Comparison of ENCODE assay signal across 18 cellular contexts in the genomic region with DNA sequence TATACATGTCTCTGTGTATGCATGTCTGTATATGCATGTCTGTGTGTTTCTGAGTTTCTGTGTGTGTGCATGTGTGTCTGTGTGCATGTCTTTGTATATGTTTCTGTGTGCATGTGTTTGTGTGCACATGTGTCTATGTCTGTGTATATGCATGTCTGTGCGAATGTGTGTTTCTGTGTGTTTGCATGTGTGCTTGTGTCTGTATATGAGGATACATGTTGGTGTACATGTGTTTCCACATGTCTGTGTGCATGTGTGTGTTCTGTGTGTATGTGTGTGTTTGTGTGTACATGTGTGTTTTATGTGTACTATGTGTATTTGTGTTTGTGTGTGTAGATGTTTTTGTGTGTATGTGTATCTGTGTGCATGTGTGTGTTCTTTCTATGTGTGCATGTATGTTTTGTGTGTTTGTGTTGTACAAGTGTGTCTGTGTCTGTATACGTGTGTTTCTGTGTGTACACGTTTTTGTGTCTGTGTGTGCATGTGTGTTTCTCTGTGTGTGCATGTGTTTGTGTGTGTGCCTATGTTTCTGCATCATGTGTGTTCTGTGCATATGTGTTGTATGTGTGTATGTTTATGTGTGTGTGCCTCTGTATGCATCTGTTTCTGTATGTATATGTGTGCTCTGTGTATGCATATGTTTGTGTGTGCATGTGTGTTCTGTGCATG. TPM values are rescaled to one million over a fixed set of nuclear protein-coding genes. Genes with fewer than 3 reads are reported as not detected.
DNase-seq lines count a peak whose midpoint lies in the region; ATAC-seq, FAIRE-seq and TF ChIP-seq lines count a peak whose summit lies in the region.
"Had no signal": no experiment of that assay in that cellular context is flagged by ENCODE, and none has a peak within 500 bp of the region (broad histone marks: within the 10 kb centered on the region; RNA-seq: fewer than 3 reads in every experiment).

No MANE protein-coding gene starts in this region.

- H2AK5ac ChIP-seq in mesendoderm (ENCODE audit: low read length), result no peak overlapping the region

- no peaks in the 10 kb centered on the region for H3K4me1 ChIP-seq in HepG2 (ENCODE audit: insufficient read depth, low read length)
- no peaks in the 10 kb centered on the region for H3K4me1 ChIP-seq in right lobe of liver
- H3K4me1 ChIP-seq in mesendoderm (ENCODE audit: control insufficient read depth, low read depth, low read length), result no peaks in the 10 kb centered on the region

- no peak overlapping the region for H2BK5ac ChIP-seq in mesendoderm (ENCODE audit: low read length)

- H3K56ac ChIP-seq in mesendoderm (ENCODE audit: low read length), result no peak overlapping the region

- H4K5ac ChIP-seq in mesendoderm (ENCODE audit: low read length), result no peak overlapping the region

- CTCF ChIA-PET in HepG2 (lab: Yijun Ruan, JAX; ENCODE audit: low intra/inter-chr PET ratio, low total read pairs), result no interaction called here

- no peak overlapping the region for H2BK120ac ChIP-seq in mesendoderm (ENCODE audit: low read depth, low read length)

- H4K8ac ChIP-seq in mesendoderm (ENCODE audit: low read depth, low read length), result no peak overlapping the region

- H3K4me2 ChIP-seq in HepG2 (ENCODE audit: low read depth, low read length), result no peak overlapping the region
- no peak overlapping the region for H3K4me2 ChIP-seq in mesendoderm (ENCODE audit: low read length)
- H3K4me2 ChIP-seq: BLaER1 had no signal

- BruUV-seq in HepG2 (replicated peaks; lab: Mats Ljungman, UMichigan), result no TSS peak

- ATAC-seq in HepG2 (no peak), right lobe of liver (no peak), Right ventricle myocardium inferior (no peak)

- in situ Hi-C loops in HepG2 (cut with HindIII; ENCODE audit: extremely low pct_ligation_motif_present, low pct_unique_long_range_greater_than_20kb), result no loop called here

- H3K23ac ChIP-seq in mesendoderm (ENCODE audit: low read length), result no peak overlapping the region

- TF ChIP-seq RAD21 in HepG2 (CRISPR knock-in tag; IDR thresholded peaks at IDR 0.05), result no peak

- no peaks in the 10 kb centered on the region for H4K20me1 ChIP-seq in HepG2 (ENCODE audit: insufficient read depth, low read length)
- H4K20me1 ChIP-seq: BLaER1 had no signal

- peak; percentile 75 for FAIRE-seq in HepG2 (lab: Jason Lieb, UNC)

- H3K4ac ChIP-seq in mesendoderm (ENCODE audit: low read depth, low read length), result no peak overlapping the region

- POLR2A ChIA-PET in HepG2 (lab: Yijun Ruan, JAX), result no interaction called here

- H3K27ac ChIP-seq in HepG2 (ENCODE audit: extremely low read length, insufficient read depth, low read length), result no peak overlapping the region
- no peak overlapping the region for H3K27ac ChIP-seq in right lobe of liver
- no peak overlapping the region for H3K27ac ChIP-seq in mesendoderm (ENCODE audit: low read depth, low read length)
- H3K27ac ChIP-seq: 22Rv1, BLaER1 had no signal

- no peak overlapping the region for H2AFZ ChIP-seq in HepG2 (ENCODE audit: low read length)

- H2BK15ac ChIP-seq in mesendoderm (replicated peaks; ENCODE audit: low read depth), result no peak overlapping the region

- H3K36me3 ChIP-seq in HepG2 (replicated peaks in 1 of 2; ENCODE audit: control insufficient read depth in 1 of 2, insufficient read depth in 2 of 2, low read length in 2 of 2) (no peaks in the 10 kb centered on the region), right lobe of liver (no peaks in the 10 kb centered on the region), mesendoderm (ENCODE audit: control insufficient read depth, insufficient read depth, low read length) (no peaks in the 10 kb centered on the region)
- H3K36me3 ChIP-seq: BLaER1 had no signal

- H3K79me1 ChIP-seq in mesendoderm (ENCODE audit: low read length), result no peaks in the 10 kb centered on the region

- WGBS in HepG2 (ENCODE audit: low lambda C conversion rate), result 46% methylated on average over 3 of the region's 3 CpGs
- 83% methylated on average over 3 of the region's 3 CpGs for WGBS in right lobe of liver (ENCODE audit: insufficient coverage, low coverage, low lambda C conversion rate, missing lambda C conversion rate)
- no CpG with 5 or more reads among the region's 3 CpGs for WGBS in mesendoderm (ENCODE audit: extremely low coverage, insufficient coverage, low lambda C conversion rate)

- H3K9me3 ChIP-seq in HepG2 (ENCODE audit: low read length) (peaks cover 9% of the 10 kb centered on the region; the same call in 1 of the 2 replicates), right lobe of liver (no peaks in the 10 kb centered on the region)
- H3K9me3 ChIP-seq: BLaER1 had no signal

- DNase-seq in HepG2 (ENCODE audit: low spot score), result no peak
- DNase-seq in right lobe of liver, result no peak
- DNase-seq in mesendoderm, result no peak
- no peak for DNase-seq in NCI-H2171 treated with DMSO at 0.1 percent for 48 hours (lab: John Stamatoyannopoulos, UW)
- no peak for DNase-seq in Right ventricle myocardium inferior (ENCODE audit: missing footprints)
- DNase-seq: CD4-positive, alpha-beta memory T cell; DMS153; DMS79; GDM1; GOT3; H9; KBM-7 had no signal

- H3K4me3 ChIP-seq in HepG2 (replicated peaks in 1 of 3; ENCODE audit: insufficient read depth in 1 of 3, low read depth in 2 of 3, low read length in 3 of 3) (no peak overlapping the region), right lobe of liver (no peak overlapping the region), mesendoderm (ENCODE audit: low read length) (peak overlapping the region; percentile 19)
- H3K4me3 ChIP-seq: BLaER1 had no signal

- TF ChIP-seq EP300 in HepG2 (IDR thresholded peaks at IDR 0.05; ENCODE audit: low read depth in 2 of 2, low read length in 2 of 2), result no peak
- TF ChIP-seq EP300 in HepG2 (CRISPR knock-in tag; IDR thresholded peaks at IDR 0.05; ENCODE audit: borderline replicate concordance), result no peak

- intact Hi-C loops in HepG2 (cut with micrococcal nuclease; ENCODE audit: unreplicated experiment), result no loop called here
- intact Hi-C loops in right lobe of liver (cut with DNase I), result no loop called here
- intact Hi-C loops in Right ventricle myocardium inferior (cut with DNase I), result no loop called here

- H3K27me3 ChIP-seq in HepG2 (ENCODE audit: control insufficient read depth in 1 of 2, insufficient read depth in 2 of 2, low read length in 2 of 2) (peaks cover 3 to 22% of the 10 kb centered on the region in 2 experiments; a peak in 4 of 5 replicates), right lobe of liver (no peaks in the 10 kb centered on the region), mesendoderm (ENCODE audit: insufficient read depth, low read length, poor library complexity) (no peaks in the 10 kb centered on the region)
- H3K27me3 ChIP-seq: BLaER1 had no signal

- H3K18ac ChIP-seq in mesendoderm (ENCODE audit: low read length), result no peak overlapping the region

- H3K9ac ChIP-seq in HepG2 (ENCODE audit: insufficient read depth, low read depth, low read length) (no peak overlapping the region), mesendoderm (ENCODE audit: low read length) (no peak overlapping the region)
- H3K9ac ChIP-seq: BLaER1 had no signal

- TF ChIP-seq CTCF in HepG2 (CRISPR knock-in tag; IDR thresholded peaks at IDR 0.05), result no peak
- no peak for TF ChIP-seq CTCF in right lobe of liver (IDR thresholded peaks at IDR 0.05)

- no peak for TF ChIP-seq POLR2A in HepG2 (IDR thresholded peaks at IDR 0.05; ENCODE audit: insufficient read depth in 1 of 2, low read depth in 2 of 2, low read length in 2 of 2)
- TF ChIP-seq POLR2A in right lobe of liver (IDR thresholded peaks at IDR 0.05), result no peak

- H3K79me2 ChIP-seq in HepG2 (ENCODE audit: insufficient read depth, low read length) (no peaks in the 10 kb centered on the region), mesendoderm (ENCODE audit: control insufficient read depth, insufficient read depth, low read length) (no peaks in the 10 kb centered on the region)

RNA-seq across cellular contexts. Expression of a gene that starts 8.9 kb away (rescaled TPM):
- 0.91 and 1.1 TPM in 2 replicates for total RNA-seq in HepG2 (2016; rRNA removed; fragmentation: Illumina TruSeq; extraction: Trizol)
- 0.30 TPM in 1 of 2 replicates, not detected in the other for total RNA-seq in HepG2 (2016; cell fraction: cytosol; rRNA removed; fragmentation: Illumina TruSeq; extraction: Trizol; ENCODE audit: low read depth)
- 0.73 and 1.0 TPM in 2 replicates for total RNA-seq in HepG2 (2016; cell fraction: insoluble cytoplasmic fraction; rRNA removed; fragmentation: Illumina TruSeq; extraction: Trizol)
- total RNA-seq in HepG2 (2016; cell fraction: membrane; rRNA removed; fragmentation: Illumina TruSeq; extraction: Trizol), result 0.83 and 0.93 TPM in 2 replicates
- 0.96 and 1.3 TPM in 2 replicates for total RNA-seq in HepG2 (2016; cell fraction: nucleus; rRNA removed; fragmentation: Illumina TruSeq; extraction: Trizol)
- polyA plus RNA-seq in HepG2 (2011; rRNA removed), result 3.7 and 4.7 TPM in 2 replicates
- polyA plus RNA-seq in HepG2 (2011; cell fraction: cytosol; rRNA removed), result 2.1 and 2.8 TPM in 2 replicates
- 7.0 and 8.4 TPM in 2 replicates for polyA plus RNA-seq in HepG2 (2011; cell fraction: nucleus; rRNA removed)
- 1.8 and 2.4 TPM in 2 replicates for polyA plus RNA-seq in HepG2 (2012)
- 0.18 and 0.22 TPM in 2 replicates for polyA plus RNA-seq in HepG2 (2016; cell fraction: cytosol; fragmentation: Illumina TruSeq; extraction: Trizol; ENCODE audit: low read depth)
- 0.83 and 0.93 TPM in 2 replicates for polyA plus RNA-seq in HepG2 (2016; cell fraction: insoluble cytoplasmic fraction; fragmentation: Illumina TruSeq; extraction: Trizol; ENCODE audit: low read depth)
- 0.48 and 0.49 TPM in 2 replicates for polyA plus RNA-seq in HepG2 (2016; cell fraction: membrane; fragmentation: Illumina TruSeq; extraction: Trizol; ENCODE audit: low read depth)
- polyA plus RNA-seq in HepG2 (2016; cell fraction: nucleus; fragmentation: Illumina TruSeq; extraction: Trizol; ENCODE audit: insufficient read depth, low read depth), result 2.4 and 2.8 TPM in 2 replicates
- polyA minus RNA-seq in HepG2 (2011; rRNA and poly(A)+ RNA removed; ENCODE audit: low replicate concordance), result 2.2 TPM in 1 of 2 replicates, not detected in the other
- polyA minus RNA-seq in HepG2 (2011; cell fraction: cytosol; rRNA and poly(A)+ RNA removed), result 0.70 and 2.0 TPM in 2 replicates
- 1.4 and 1.7 TPM in 2 replicates for polyA minus RNA-seq in HepG2 (2011; cell fraction: nucleus; rRNA and poly(A)+ RNA removed)
- total RNA-seq in right lobe of liver, result 10 to 100 TPM in 3 of 6 experiments, 1 to 10 TPM in 3; 5.0 to 14.4 (median 9.0) TPM
- polyA plus RNA-seq in mesendoderm (2013, experiment 1 of 2), result 1.2 TPM
- polyA plus RNA-seq in mesendoderm (2013, experiment 2 of 2), result 0.94 TPM
- total RNA-seq in Right ventricle myocardium inferior, result 2.6 TPM
- total RNA-seq: A673, Daoy had no signal

RNA-seq across cellular contexts. Expression of a gene that starts 15.4 kb away (rescaled TPM):
- not detected in 2 replicates for total RNA-seq in HepG2 (2016; rRNA removed; fragmentation: Illumina TruSeq; extraction: Trizol)
- total RNA-seq in HepG2 (2016; cell fraction: cytosol; rRNA removed; fragmentation: Illumina TruSeq; extraction: Trizol; ENCODE audit: low read depth), result not detected in 2 replicates
- not detected in 2 replicates for total RNA-seq in HepG2 (2016; cell fraction: insoluble cytoplasmic fraction; rRNA removed; fragmentation: Illumina TruSeq; extraction: Trizol)
- not detected in 2 replicates for total RNA-seq in HepG2 (2016; cell fraction: membrane; rRNA removed; fragmentation: Illumina TruSeq; extraction: Trizol)
- not detected in 2 replicates for total RNA-seq in HepG2 (2016; cell fraction: nucleus; rRNA removed; fragmentation: Illumina TruSeq; extraction: Trizol)
- polyA plus RNA-seq in HepG2 (2011; rRNA removed), result not detected in 2 replicates
- not detected in 2 replicates for polyA plus RNA-seq in HepG2 (2011; cell fraction: cytosol; rRNA removed)
- polyA plus RNA-seq in HepG2 (2011; cell fraction: nucleus; rRNA removed), result not detected in 2 replicates
- polyA plus RNA-seq in HepG2 (2012), result not detected in 2 replicates
- not detected in 2 replicates for polyA plus RNA-seq in HepG2 (2016; cell fraction: cytosol; fragmentation: Illumina TruSeq; extraction: Trizol; ENCODE audit: low read depth)
- polyA plus RNA-seq in HepG2 (2016; cell fraction: insoluble cytoplasmic fraction; fragmentation: Illumina TruSeq; extraction: Trizol; ENCODE audit: low read depth), result not detected in 2 replicates
- polyA plus RNA-seq in HepG2 (2016; cell fraction: membrane; fragmentation: Illumina TruSeq; extraction: Trizol; ENCODE audit: low read depth), result not detected in 2 replicates
- not detected in 2 replicates for polyA plus RNA-seq in HepG2 (2016; cell fraction: nucleus; fragmentation: Illumina TruSeq; extraction: Trizol; ENCODE audit: insufficient read depth, low read depth)
- not detected in 2 replicates for polyA minus RNA-seq in HepG2 (2011; rRNA and poly(A)+ RNA removed; ENCODE audit: low replicate concordance)
- not detected in 2 replicates for polyA minus RNA-seq in HepG2 (2011; cell fraction: cytosol; rRNA and poly(A)+ RNA removed)
- polyA minus RNA-seq in HepG2 (2011; cell fraction: nucleus; rRNA and poly(A)+ RNA removed), result not detected in 2 replicates
- total RNA-seq in right lobe of liver, result 1 to 10 TPM in 2 of 6 experiments, under 1 TPM in 3, not detected in 1; 0.44 to 2.6 (median 0.74) TPM
- polyA plus RNA-seq in mesendoderm (2013, experiment 1 of 2), result not detected
- polyA plus RNA-seq in mesendoderm (2013, experiment 2 of 2), result not detected
- 0.35 TPM for total RNA-seq in Right ventricle myocardium inferior
- total RNA-seq: A673, Daoy, H9, HT-29 had no signal
- polyA plus RNA-seq: AG04450; CD4-positive, alpha-beta memory T cell had no signal

RNA-seq across cellular contexts. Expression of a gene that starts 20.3 kb away (rescaled TPM):
- 138 and 169 TPM in 2 replicates for total RNA-seq in HepG2 (2016; rRNA removed; fragmentation: Illumina TruSeq; extraction: Trizol)
- total RNA-seq in HepG2 (2016; cell fraction: cytosol; rRNA removed; fragmentation: Illumina TruSeq; extraction: Trizol; ENCODE audit: low read depth), result 27.0 and 28.2 TPM in 2 replicates
- 118 and 171 TPM in 2 replicates for total RNA-seq in HepG2 (2016; cell fraction: insoluble cytoplasmic fraction; rRNA removed; fragmentation: Illumina TruSeq; extraction: Trizol)
- total RNA-seq in HepG2 (2016; cell fraction: membrane; rRNA removed; fragmentation: Illumina TruSeq; extraction: Trizol), result 64.4 and 79.9 TPM in 2 replicates
- 75.3 and 85.2 TPM in 2 replicates for total RNA-seq in HepG2 (2016; cell fraction: nucleus; rRNA removed; fragmentation: Illumina TruSeq; extraction: Trizol)
- 266 and 269 TPM in 2 replicates for polyA plus RNA-seq in HepG2 (2011; rRNA removed)
- polyA plus RNA-seq in HepG2 (2011; cell fraction: cytosol; rRNA removed), result 232 and 243 TPM in 2 replicates
- 152 and 164 TPM in 2 replicates for polyA plus RNA-seq in HepG2 (2011; cell fraction: nucleus; rRNA removed)
- 209 and 226 TPM in 2 replicates for polyA plus RNA-seq in HepG2 (2012)
- polyA plus RNA-seq in HepG2 (2016; cell fraction: cytosol; fragmentation: Illumina TruSeq; extraction: Trizol; ENCODE audit: low read depth), result 52.4 and 55.7 TPM in 2 replicates
- polyA plus RNA-seq in HepG2 (2016; cell fraction: insoluble cytoplasmic fraction; fragmentation: Illumina TruSeq; extraction: Trizol; ENCODE audit: low read depth), result 275 and 359 TPM in 2 replicates
- 109 and 126 TPM in 2 replicates for polyA plus RNA-seq in HepG2 (2016; cell fraction: membrane; fragmentation: Illumina TruSeq; extraction: Trizol; ENCODE audit: low read depth)
- 248 and 253 TPM in 2 replicates for polyA plus RNA-seq in HepG2 (2016; cell fraction: nucleus; fragmentation: Illumina TruSeq; extraction: Trizol; ENCODE audit: insufficient read depth, low read depth)
- 92.0 and 295 TPM in 2 replicates for polyA minus RNA-seq in HepG2 (2011; rRNA and poly(A)+ RNA removed; ENCODE audit: low replicate concordance)
- 130 and 139 TPM in 2 replicates for polyA minus RNA-seq in HepG2 (2011; cell fraction: cytosol; rRNA and poly(A)+ RNA removed)
- polyA minus RNA-seq in HepG2 (2011; cell fraction: nucleus; rRNA and poly(A)+ RNA removed), result 62.8 and 68.1 TPM in 2 replicates
- 100 to 1,000 TPM; 105 to 218 (median 161) TPM for total RNA-seq in right lobe of liver
- 141 TPM for polyA plus RNA-seq in mesendoderm (2013, experiment 1 of 2)
- polyA plus RNA-seq in mesendoderm (2013, experiment 2 of 2), result 147 TPM
- 15.9 TPM for total RNA-seq in Right ventricle myocardium inferior

RNA-seq across cellular contexts. Expression of a gene that starts 48.0 kb away (rescaled TPM):
- total RNA-seq in HepG2 (2016; rRNA removed; fragmentation: Illumina TruSeq; extraction: Trizol) (37.6 and 44.2 TPM in 2 replicates), right lobe of liver (10 to 100 TPM in 5 of 6 experiments, 1 to 10 TPM in 1; 10.0 to 23.0 (median 16.3) TPM), Right ventricle myocardium inferior (19.4 TPM)
- total RNA-seq in HepG2 (2016; cell fraction: cytosol; rRNA removed; fragmentation: Illumina TruSeq; extraction: Trizol; ENCODE audit: low read depth), result 16.5 and 18.6 TPM in 2 replicates
- 38.7 and 44.6 TPM in 2 replicates for total RNA-seq in HepG2 (2016; cell fraction: insoluble cytoplasmic fraction; rRNA removed; fragmentation: Illumina TruSeq; extraction: Trizol)
- 25.6 and 29.9 TPM in 2 replicates for total RNA-seq in HepG2 (2016; cell fraction: membrane; rRNA removed; fragmentation: Illumina TruSeq; extraction: Trizol)
- total RNA-seq in HepG2 (2016; cell fraction: nucleus; rRNA removed; fragmentation: Illumina TruSeq; extraction: Trizol), result 44.5 and 46.0 TPM in 2 replicates
- 39.7 and 49.8 TPM in 2 replicates for polyA plus RNA-seq in HepG2 (2011; rRNA removed)
- polyA plus RNA-seq in HepG2 (2011; cell fraction: cytosol; rRNA removed), result 37.1 and 45.5 TPM in 2 replicates
- 152 and 183 TPM in 2 replicates for polyA plus RNA-seq in HepG2 (2011; cell fraction: nucleus; rRNA removed)
- 37.3 and 50.6 TPM in 2 replicates for polyA plus RNA-seq in HepG2 (2012)
- 8.7 and 8.9 TPM in 2 replicates for polyA plus RNA-seq in HepG2 (2016; cell fraction: cytosol; fragmentation: Illumina TruSeq; extraction: Trizol; ENCODE audit: low read depth)
- polyA plus RNA-seq in HepG2 (2016; cell fraction: insoluble cytoplasmic fraction; fragmentation: Illumina TruSeq; extraction: Trizol; ENCODE audit: low read depth), result 35.3 and 35.8 TPM in 2 replicates
- 17.6 and 19.9 TPM in 2 replicates for polyA plus RNA-seq in HepG2 (2016; cell fraction: membrane; fragmentation: Illumina TruSeq; extraction: Trizol; ENCODE audit: low read depth)
- polyA plus RNA-seq in HepG2 (2016; cell fraction: nucleus; fragmentation: Illumina TruSeq; extraction: Trizol; ENCODE audit: insufficient read depth, low read depth), result 74.0 and 80.9 TPM in 2 replicates
- polyA minus RNA-seq in HepG2 (2011; rRNA and poly(A)+ RNA removed; ENCODE audit: low replicate concordance), result 32.3 and 53.7 TPM in 2 replicates
- 12.7 and 14.7 TPM in 2 replicates for polyA minus RNA-seq in HepG2 (2011; cell fraction: cytosol; rRNA and poly(A)+ RNA removed)
- 56.3 and 64.3 TPM in 2 replicates for polyA minus RNA-seq in HepG2 (2011; cell fraction: nucleus; rRNA and poly(A)+ RNA removed)
- 13.4 TPM for polyA plus RNA-seq in mesendoderm (2013, experiment 1 of 2)
- polyA plus RNA-seq in mesendoderm (2013, experiment 2 of 2), result 13.7 TPM
